In genomic region chr14:70907172-70907995, GRCh38 we compare ENCODE assay signal across 8 cellular contexts. TPM values are rescaled to one million over a fixed set of nuclear protein-coding genes. Genes with fewer than 3 reads are reported as not detected.
DNase-seq lines count a peak whose midpoint lies in the region; ATAC-seq, FAIRE-seq and TF ChIP-seq lines count a peak whose summit lies in the region.

Gene PCNX1, plus strand, starts transcription at chr14:70907459. Its CDS starts 392 bp downstream, at chr14:70907851.

- H4K20me1 ChIP-seq in H1 (replicated peaks in 1 of 2; ENCODE audit: control insufficient read depth in 1 of 2, insufficient read depth in 2 of 2, low read length in 2 of 2): peaks cover 2 to 14% of the 10 kb centered on the region in 2 experiments

- H2BK12ac ChIP-seq in H1 (ENCODE audit: low read depth, low read length): no peak within 1 kb of the TSS

- H3K27me3 Mint-ChIP-seq in CD8-positive, alpha-beta T cell (ENCODE audit: low read depth): no peaks in the 10 kb centered on the region

- H4K8ac ChIP-seq in H1 (ENCODE audit: extremely low read depth, insufficient read depth, low read length) (peak within 1 kb of the TSS; percentile 96), mesendoderm (ENCODE audit: low read depth, low read length) (no peak within 1 kb of the TSS)

- H3K36me3 ChIP-seq in CD8-positive, alpha-beta T cell (ENCODE audit: insufficient read depth, low read length): no peaks in the 10 kb centered on the region
- H3K36me3 ChIP-seq in H1 (ENCODE audit: control insufficient read depth in 2 of 4, insufficient read depth in 4 of 4, low read length in 3 of 4) (no peaks in the 10 kb centered on the region), mesendoderm (ENCODE audit: control insufficient read depth, insufficient read depth, low read length) (no peaks in the 10 kb centered on the region)

- H3K23me2 ChIP-seq in H1 (ENCODE audit: low read depth, low read length): peaks cover 3% of the 10 kb centered on the region

- H3K9me3 Mint-ChIP-seq in CD8-positive, alpha-beta T cell: no peaks in the 10 kb centered on the region

- H3K14ac ChIP-seq in H1 (ENCODE audit: insufficient read length): no peak within 1 kb of the TSS

- H3K4me3 ChIP-seq in CD8-positive, alpha-beta T cell (ENCODE audit: low read depth, low read length): peak within 1 kb of the TSS; percentile 87
- H3K4me3 ChIP-seq in HL-60 (replicated peaks; ENCODE audit: insufficient read depth, low read length) (peak within 1 kb of the TSS; percentile 65), H1 (ENCODE audit: extremely low read depth in 1 of 4, insufficient read depth in 2 of 4, low read depth in 3 of 4, low read length in 4 of 4) (peak within 1 kb of the TSS; percentile 62 to 97 (median 92)), mesendoderm (ENCODE audit: low read length) (peak within 1 kb of the TSS; percentile 92)

- H3K23ac ChIP-seq in H1 (ENCODE audit: insufficient read length): no peak within 1 kb of the TSS
- H3K23ac ChIP-seq in mesendoderm (ENCODE audit: low read length): peak within 1 kb of the TSS; percentile 59

- H2BK15ac ChIP-seq in H1 (ENCODE audit: low read length): no peak within 1 kb of the TSS
- peak within 1 kb of the TSS; percentile 41 for H2BK15ac ChIP-seq in mesendoderm (replicated peaks; ENCODE audit: low read depth)

- H3K56ac ChIP-seq in H1 (replicated peaks; ENCODE audit: insufficient read length, low read depth, low read length) (peak within 1 kb of the TSS; percentile 90), mesendoderm (ENCODE audit: low read length) (peak within 1 kb of the TSS; percentile 97)

- peak within 1 kb of the TSS; percentile 94 for H3K27ac Mint-ChIP-seq in CD8-positive, alpha-beta T cell

- H3K4ac ChIP-seq in H1 (replicated peaks; ENCODE audit: insufficient read length, low read depth, low read length) (no peak within 1 kb of the TSS), mesendoderm (ENCODE audit: low read depth, low read length) (peak within 1 kb of the TSS; percentile 60)

- peak within 1 kb of the TSS; percentile 72 to 76 for H3K4me2 ChIP-seq in H1 (ENCODE audit: insufficient read depth in 1 of 2, low read depth in 2 of 2, low read length in 2 of 2)
- peak within 1 kb of the TSS; percentile 65 for H3K4me2 ChIP-seq in mesendoderm (ENCODE audit: low read length)

- peak within 1 kb of the TSS; percentile 98 for H2AFZ ChIP-seq in H1 (ENCODE audit: low read length)

- H3K27me3 ChIP-seq in CD8-positive, alpha-beta T cell (ENCODE audit: insufficient read depth, low read length): no peaks in the 10 kb centered on the region
- no peaks in the 10 kb centered on the region for H3K27me3 ChIP-seq in HL-60 (ENCODE audit: insufficient read depth, poor library complexity, severe bottlenecking)
- 0 out of 7 replicates have a peak, but pooled peaks cover 0 to 4% (median 0%) of the 10 kb centered on the region in 4 experiments for H3K27me3 ChIP-seq in H1 (replicated peaks in 1 of 4; ENCODE audit: control insufficient read depth in 3 of 4, extremely low read depth in 1 of 4, insufficient read depth in 3 of 4, low read length in 3 of 4)
- no peaks in the 10 kb centered on the region for H3K27me3 ChIP-seq in mesendoderm (ENCODE audit: insufficient read depth, low read length, poor library complexity)

- no peak within 1 kb of the TSS for H2BK120ac ChIP-seq in H1 (replicated peaks; ENCODE audit: low read depth, low read length)
- peak within 1 kb of the TSS; percentile 23 for H2BK120ac ChIP-seq in mesendoderm (ENCODE audit: low read depth, low read length)

- CTCF ChIA-PET in CD8-positive, alpha-beta T cell (lab: Charles Lee): interaction anchor here (0.5 to 4.6 kb wide), 44 partner anchors 8 to 283 kb away, joined by 3 to 154 read pairs (median 6); partner anchors contain the start of gene MAP3K9
- CTCF ChIA-PET in H1 (lab: Charles Lee; ENCODE audit: partially characterized antibody): interaction anchor here (0.7 to 4.3 kb wide), 16 partner anchors 8 to 376 kb away, joined by 3 to 39 read pairs (median 4); no protein-coding TSS in a partner anchor

- H3K18ac ChIP-seq in H1 (ENCODE audit: extremely low read depth, low read length) (peak within 1 kb of the TSS; percentile 92), mesendoderm (ENCODE audit: low read length) (peak within 1 kb of the TSS; percentile 84)

- peaks cover 57% of the 10 kb centered on the region for H3K4me1 Mint-ChIP-seq in CD8-positive, alpha-beta T cell (ENCODE audit: low read depth)

- peak within 1 kb of the TSS; percentile 56 for H4K91ac ChIP-seq in H1 (replicated peaks; ENCODE audit: insufficient read length, low read length)

- H3K79me2 ChIP-seq in H1 (ENCODE audit: control insufficient read depth in 1 of 2, insufficient read depth in 2 of 2, low read length in 2 of 2) (peaks cover 15 to 41% of the 10 kb centered on the region in 2 experiments), mesendoderm (ENCODE audit: control insufficient read depth, insufficient read depth, low read length) (peaks cover 38% of the 10 kb centered on the region)

- TF ChIP-seq EP300 in H1 (IDR thresholded peaks at IDR 0.05; ENCODE audit: borderline replicate concordance in 1 of 2, low read depth in 2 of 2, low read length in 2 of 2): no peak

- H3K9me3 ChIP-seq in CD8-positive, alpha-beta T cell (ENCODE audit: low read length): no peaks in the 10 kb centered on the region
- no peaks in the 10 kb centered on the region for H3K9me3 ChIP-seq in H1 (ENCODE audit: insufficient read depth in 2 of 2, low read depth in 1 of 2, low read length in 1 of 2)

- POLR2A ChIA-PET in CD8-positive, alpha-beta T cell (lab: Charles Lee): interaction anchor here (0.7 to 3.2 kb wide), 19 partner anchors 8 to 104 kb away, joined by 3 to 41 read pairs (median 6); partner anchors contain the start of gene MAP3K9
- POLR2A ChIA-PET in H1 (lab: Charles Lee; ENCODE audit: partially characterized antibody): interaction anchor here (0.7 to 1.6 kb wide), 9 partner anchors 9 to 984 kb away, joined by 3 to 7 read pairs (median 3); partner anchors contain the start of gene MED6

- peak within 1 kb of the TSS; percentile 98 for H4K5ac ChIP-seq in H1 (ENCODE audit: insufficient read length, low read depth, low read length)
- H4K5ac ChIP-seq in mesendoderm (ENCODE audit: low read length): no peak within 1 kb of the TSS

- H2AK5ac ChIP-seq in H1 (ENCODE audit: low read depth, low read length) (no peak within 1 kb of the TSS), mesendoderm (ENCODE audit: low read length) (no peak within 1 kb of the TSS)

- TF ChIP-seq RAD21 in H1 (IDR thresholded peaks at IDR 0.05 in 1 of 2, conservative IDR thresholded peaks at IDR 0.05 in 1 of 2; ENCODE audit: low read depth in 2 of 2, low read length in 2 of 2): peak; percentile 35 to 72

- 3% methylated on average over 56 of the region's 101 CpGs; no CpG with 5 or more reads in 1 of the 2 experiments for WGBS in H1 (ENCODE audit: extremely low coverage in 1 of 2, insufficient coverage in 1 of 2, insufficient read length in 1 of 2, insufficient replicate concordance in 2 of 2, low coverage in 1 of 2, low lambda C conversion rate in 2 of 2, missing lambda C conversion rate in 1 of 2), 2 experiments
- no CpG with 5 or more reads among the region's 101 CpGs for WGBS in mesendoderm (ENCODE audit: extremely low coverage, insufficient coverage, low lambda C conversion rate)

- H3K9ac ChIP-seq in H1 (replicated peaks in 1 of 4; ENCODE audit: extremely low read depth in 1 of 4, low read depth in 3 of 4, low read length in 3 of 4): peak within 1 kb of the TSS; percentile 79 to 86 (median 82)
- H3K9ac ChIP-seq in mesendoderm (ENCODE audit: low read length): peak within 1 kb of the TSS; percentile 94

- H3K4me1 ChIP-seq in CD8-positive, alpha-beta T cell (ENCODE audit: insufficient read depth, low read length): peaks cover 41% of the 10 kb centered on the region
- H3K4me1 ChIP-seq in H1 (replicated peaks in 1 of 4; ENCODE audit: control insufficient read depth in 3 of 4, insufficient read depth in 4 of 4, low read length in 3 of 4) (peaks cover 0 to 9% (median 6%) of the 10 kb centered on the region in 4 experiments; a peak in 5 of 7 replicates), mesendoderm (ENCODE audit: control insufficient read depth, low read depth, low read length) (no peaks in the 10 kb centered on the region)

- TF ChIP-seq POLR2A in H1 (IDR thresholded peaks at IDR 0.05; ENCODE audit: control extremely low read depth in 1 of 2, low read depth in 2 of 2, low read length in 2 of 2): peak in 1 of 2 experiments; percentile 57; a peak in 2 of 3 replicates

- H3K79me1 ChIP-seq in H1 (ENCODE audit: low read depth, low read length): peaks cover 5% of the 10 kb centered on the region; the same call in 1 of the 2 replicates
- peaks cover 3% of the 10 kb centered on the region for H3K79me1 ChIP-seq in mesendoderm (ENCODE audit: low read length)

- H2BK20ac ChIP-seq in H1 (ENCODE audit: low read length): no peak within 1 kb of the TSS

- H3K36me3 Mint-ChIP-seq in CD8-positive, alpha-beta T cell: peaks cover 7% of the 10 kb centered on the region

- H2BK5ac ChIP-seq in H1 (ENCODE audit: low read depth, low read length) (peak within 1 kb of the TSS; percentile 79), mesendoderm (ENCODE audit: low read length) (peak within 1 kb of the TSS; percentile 91)

- peak; percentile 80 for ATAC-seq in CD8-positive, alpha-beta T cell
- peak; percentile 71 for ATAC-seq in GM19455 (IDR thresholded peaks at IDR 0.05; ENCODE audit: unreplicated experiment)

- peak within 1 kb of the TSS; percentile 70 for H3K27ac ChIP-seq in CD8-positive, alpha-beta T cell (ENCODE audit: low read depth, low read length)
- H3K27ac ChIP-seq in HL-60 (replicated peaks) (peak within 1 kb of the TSS; percentile 88), H1 (ENCODE audit: low read depth, low read length) (peak within 1 kb of the TSS; percentile 77; the same call in 1 of the 2 replicates), mesendoderm (ENCODE audit: low read depth, low read length) (peak within 1 kb of the TSS; percentile 92)

- peak; percentile 84 to 95 (median 89) for DNase-seq in CD8-positive, alpha-beta T cell
- DNase-seq in HL-60 (ENCODE audit: low read depth in 1 of 2, low spot score in 1 of 2): peak; percentile 44 to 65
- peak; percentile 94 for DNase-seq in NOMO-1 treated with DMSO at 0.1 percent for 48 hours (lab: John Stamatoyannopoulos, UW; ENCODE audit: unreplicated experiment)
- DNase-seq in activated CD8-positive, alpha-beta memory T cell treated with anti-CD3 and anti-CD28 coated beads for 4 hours (ENCODE audit: low read depth in 2 of 2): peak; percentile 70 to 77
- DNase-seq in H1 (ENCODE audit: low read depth in 1 of 2, low spot score in 2 of 2): peak; percentile 64 to 97
- peak; percentile 93 for DNase-seq in mesendoderm
- DNase-seq in stimulated activated CD8-positive, alpha-beta memory T cell treated with anti-CD3 and anti-CD28 coated beads, Interleukin-15, amount 100 ng/mL, for 1 hour (ENCODE audit: low read depth): peak; percentile 75

- H3K4me3 Mint-ChIP-seq in CD8-positive, alpha-beta T cell: peak within 1 kb of the TSS; percentile 96

- intact Hi-C loops in CD8-positive, alpha-beta T cell (cut with DNase I, micrococcal nuclease): loop anchor here (1.0 to 10.0 kb wide), 12 partner anchors 27 to 1293 kb away; partner anchors contain the start of genes MAP3K9 (in 1 of the 2), MED6 (in 1 of the 2), SIPA1L1 (in 1 of the 2) and SUSD6 (in 1 of the 2)

- TF ChIP-seq CTCF in CD8-positive, alpha-beta T cell (IDR thresholded peaks at IDR 0.05): peak; percentile 83
- TF ChIP-seq CTCF in HL-60 (IDR thresholded peaks at IDR 0.05; ENCODE audit: insufficient read depth, low read length) (peak; percentile 21), H1 (IDR thresholded peaks at IDR 0.05; ENCODE audit: control extremely low read depth in 1 of 3, insufficient read depth in 1 of 3, low read depth in 1 of 3, low read length in 3 of 3) (peak; percentile 72 to 90 (median 75))

- FAIRE-seq in H1 (lab: Jason Lieb, UNC): no peak

RNA-seq across cellular contexts. Expression of gene PCNX1, which starts in this region (rescaled TPM):
- 10 to 100 TPM; 54.0 to 63.5 TPM for total RNA-seq in CD8-positive, alpha-beta T cell
- total RNA-seq in H1 (2021; fragmentation: NEBNext Ultra II Directional; extraction: Animal tissue kit (Norgen Biotek cat#: 25700)): 50.5 and 53.2 TPM in 2 replicates
- polyA plus RNA-seq in H1 (2011; rRNA removed): 29.9 and 37.7 TPM in 2 replicates
- polyA plus RNA-seq in H1 (2011; cell fraction: cytosol; rRNA removed): 23.8 TPM
- 55.3 TPM for polyA plus RNA-seq in H1 (2011; cell fraction: nucleus; rRNA removed)
- polyA plus RNA-seq in H1 (2012, experiment 1 of 2): 16.2 to 23.3 TPM (median 21.8 TPM) in 4 replicates
- polyA plus RNA-seq in H1 (2012, experiment 2 of 2): 0.85 TPM
- polyA plus RNA-seq in H1 (2013, experiment 1 of 2): 24.9 TPM
- 25.6 TPM for polyA plus RNA-seq in H1 (2013, experiment 2 of 2)
- polyA minus RNA-seq in H1 (2011; rRNA and poly(A)+ RNA removed): 150 and 181 TPM in 2 replicates
- 63.5 TPM for polyA minus RNA-seq in H1 (2011; cell fraction: cytosol; rRNA and poly(A)+ RNA removed)
- polyA minus RNA-seq in H1 (2011; cell fraction: nucleus; rRNA and poly(A)+ RNA removed): 165 TPM
- 13.3 TPM for polyA plus RNA-seq in mesendoderm (2013, experiment 1 of 2)
- polyA plus RNA-seq in mesendoderm (2013, experiment 2 of 2): 13.2 TPM

Comparison
In these comparisons a context has a peak if more than half of its experiments do, and no peak if none do; other contexts are left out.
1. Peak in every context shown above with its lines: DNase-seq, ATAC-seq, H3K4me3 ChIP-seq and H3K27ac ChIP-seq.
2. CTCF ChIP-seq: peak in every context shown above with its lines; median percentile 83 in CD8-positive, alpha-beta T cell; 75 in H1; 21 in HL-60.